In the genomic region with DNA sequence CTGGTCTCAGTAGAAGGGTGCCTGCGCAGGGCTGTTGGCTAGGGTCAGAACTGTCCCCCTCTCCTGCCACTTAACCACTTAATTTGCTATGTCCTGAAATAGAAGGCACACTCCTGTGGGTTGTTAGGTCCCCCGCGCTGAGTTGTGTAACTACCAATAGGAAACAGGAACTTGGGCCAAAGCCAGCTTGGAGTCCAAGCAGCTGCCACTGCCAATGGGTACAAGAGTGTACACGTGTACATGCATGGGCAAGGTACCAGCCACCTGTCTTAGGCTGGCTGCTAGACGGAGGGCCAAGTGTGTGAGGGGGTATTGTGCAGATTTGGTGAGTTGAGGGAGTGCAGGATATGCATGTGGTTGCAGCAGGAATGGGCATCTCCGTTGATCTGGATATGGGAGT, we compare ENCODE assay signal across 13 cellular contexts. TPM values are rescaled to one million over a fixed set of nuclear protein-coding genes. Genes with fewer than 3 reads are reported as not detected.
DNase-seq lines count a peak whose midpoint lies in the region; ATAC-seq lines count a peak whose summit lies in the region.
"Had no signal": no experiment of that assay in that cellular context is flagged by ENCODE, and none has a peak within 500 bp of the region (broad histone marks: within the 10 kb centered on the region; RNA-seq: fewer than 3 reads in every experiment).

No MANE protein-coding gene starts in this region.

- ATAC-seq in left lobe of liver (peak; percentile 44), HG03439 (IDR thresholded peaks at IDR 0.05; ENCODE audit: unreplicated experiment) (no peak)

- DNase-seq in G401 (ENCODE audit: low spot score) (peak; percentile 88), NCI-H1092 treated with DMSO at 0.1 percent for 48 hours (lab: John Stamatoyannopoulos, UW) (peak; percentile 71), SHP77 (lab: John Stamatoyannopoulos, UW) (peak; percentile 56 to 81), left lobe of liver (ENCODE audit: low spot score) (no peak), NCI-H82 (lab: John Stamatoyannopoulos, UW) (no peak), ecto neural progenitor cell (ENCODE audit: low spot score) (no peak), HK-2 (ENCODE audit: unreplicated experiment) (no peak)
- DNase-seq: foreskin melanocyte, naive B cell, sigmoid colon, T-helper 9 cell, testis had no signal

- in situ Hi-C loops in G401 (cut with HindIII; ENCODE audit: low sequenced_read_pairs): loop anchor here (5.0 kb wide), 1 partner anchor 73 kb away; no protein-coding TSS in a partner anchor

RNA-seq across cellular contexts. Expression of gene POLG, which starts 29.7 kb away (rescaled TPM):
- 93.8 and 95.5 TPM in 2 replicates for total RNA-seq in G401 (2014; rRNA removed; shearing (Covaris generic))
- 36.0 TPM for total RNA-seq in left lobe of liver

Comparison
In these comparisons a context has a peak if more than half of its experiments do, and no peak if none do; other contexts are left out.
1. DNase-seq: peak in G401 (single experiment), NCI-H1092 treated with DMSO at 0.1 percent for 48 hours (single experiment) and SHP77 (2 of 2); none in left lobe of liver (single experiment), NCI-H82 (single experiment), ecto neural progenitor cell (single experiment) and HK-2 (single experiment).